In the genomic region with DNA sequence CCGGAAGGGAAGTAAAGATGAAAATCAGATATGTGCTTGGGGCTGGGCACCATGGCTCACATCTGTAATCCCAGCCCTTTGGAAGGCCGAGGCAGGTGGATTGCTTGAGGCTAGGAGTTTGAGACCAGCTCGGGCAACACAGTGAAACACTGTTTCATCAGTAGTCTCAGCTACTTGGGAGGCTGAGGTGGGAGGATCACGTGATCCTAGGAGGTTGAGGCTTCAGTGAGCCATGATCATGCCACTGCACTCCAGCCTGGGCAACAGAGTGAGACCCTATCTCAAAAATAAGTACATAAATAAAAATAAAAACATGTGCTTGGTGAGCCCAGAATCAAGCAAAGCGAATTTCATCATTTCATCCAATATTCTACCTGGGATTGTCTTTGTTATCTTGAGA, we compare ENCODE assay signal across 24 cellular contexts. TPM values are rescaled to one million over a fixed set of nuclear protein-coding genes. Genes with fewer than 3 reads are reported as not detected.
DNase-seq lines count a peak whose midpoint lies in the region; ATAC-seq and TF ChIP-seq lines count a peak whose summit lies in the region.
"Had no signal": no experiment of that assay in that cellular context is flagged by ENCODE, and none has a peak within 500 bp of the region (broad histone marks: within the 10 kb centered on the region; RNA-seq: fewer than 3 reads in every experiment).

No MANE protein-coding gene starts in this region.

- H3K27me3 Mint-ChIP-seq in T-helper 17 cell = no peaks in the 10 kb centered on the region
- H3K27me3 Mint-ChIP-seq: CD4-positive, alpha-beta T cell had no signal

- no peak for TF ChIP-seq CTCF in esophagus muscularis mucosa (IDR thresholded peaks at IDR 0.05)

- no peak overlapping the region for H3K4me3 Mint-ChIP-seq in T-helper 17 cell
- H3K4me3 Mint-ChIP-seq: CD14-positive monocyte; CD4-positive, alpha-beta T cell; CD8-positive, alpha-beta memory T cell; GM23338; H9 had no signal

- TF ChIP-seq POLR2A in esophagus muscularis mucosa (IDR thresholded peaks at IDR 0.05; ENCODE audit: low read depth) = no peak

- TF ChIP-seq EP300 in esophagus muscularis mucosa (IDR thresholded peaks at IDR 0.05) = no peak

- peak; percentile 35 for DNase-seq in OCI-M1 (lab: John Stamatoyannopoulos, UW)
- DNase-seq in T-helper 17 cell = no peak
- DNase-seq in esophagus muscularis mucosa (ENCODE audit: extremely low spot score) = peak; percentile 29
- DNase-seq in posterior cingulate gyrus = no peak
- DNase-seq: 8988T; ACHN; AML-193; BE2C; CD4-positive, alpha-beta T cell; CD8-positive, alpha-beta memory T cell; DMS 273 treated with DMSO at 0.1 percent for 48 hours; DMS79; EL; GDM1; H9 had no signal

- H3K36me3 ChIP-seq in esophagus muscularis mucosa = no peaks in the 10 kb centered on the region
- H3K36me3 ChIP-seq: BE2C; BLaER1 treated with 17β-estradiol and CSF1 and Interleukin-3, amounts not matched to agents 10 nM and 100 nM had no signal

- H3K27ac Mint-ChIP-seq in T-helper 17 cell = peak overlapping the region; percentile 19
- H3K27ac Mint-ChIP-seq: CD14-positive monocyte; CD4-positive, alpha-beta T cell; GM23338 had no signal

- no peak for ATAC-seq in T-helper 17 cell
- ATAC-seq in HG02973 (IDR thresholded peaks at IDR 0.05; ENCODE audit: unreplicated experiment) = no peak
- no peak for ATAC-seq in HG03565 (IDR thresholded peaks at IDR 0.05; ENCODE audit: unreplicated experiment)
- ATAC-seq: A549, GM12878, GM23338, HCT116 had no signal

- H3K9me3 ChIP-seq in T-helper 17 cell (ENCODE audit: control insufficient read depth, low read length, poor library complexity, severe bottlenecking) (no peaks in the 10 kb centered on the region), esophagus muscularis mucosa (no peaks in the 10 kb centered on the region)
- H3K9me3 ChIP-seq: A549; BE2C; BLaER1 treated with 17β-estradiol and CSF1 and Interleukin-3, amounts not matched to agents 10 nM and 100 nM had no signal

- intact Hi-C loops in esophagus muscularis mucosa (cut with DNase I) = no loop called here
- intact Hi-C loops in posterior cingulate gyrus (cut with DNase I) = no loop called here

- H3K4me1 Mint-ChIP-seq in T-helper 17 cell = no peaks in the 10 kb centered on the region
- H3K4me1 Mint-ChIP-seq: CD14-positive monocyte; CD8-positive, alpha-beta memory T cell had no signal

- no peak overlapping the region for H3K4me3 ChIP-seq in esophagus muscularis mucosa
- H3K4me3 ChIP-seq: A549; BLaER1 treated with 17β-estradiol and CSF1 and Interleukin-3, amounts not matched to agents 10 nM and 100 nM; GM12878; GM23338 had no signal

- peaks cover 0 to 12% (median 11%) of the 10 kb centered on the region in 4 donors for H3K4me1 ChIP-seq in esophagus muscularis mucosa
- H3K4me1 ChIP-seq: A549, BE2C had no signal

- WGBS in esophagus muscularis mucosa = 90% methylated on average over 5 of the region's 5 CpGs

- H3K27ac ChIP-seq in esophagus muscularis mucosa (replicated peaks in 1 of 4) = no peak overlapping the region
- H3K27ac ChIP-seq: A549; BLaER1 treated with 17β-estradiol and CSF1 and Interleukin-3, amounts not matched to agents 10 nM and 100 nM had no signal

- no peaks in the 10 kb centered on the region for H3K27me3 ChIP-seq in esophagus muscularis mucosa
- H3K27me3 ChIP-seq: BE2C; BLaER1 treated with 17β-estradiol and CSF1 and Interleukin-3, amounts not matched to agents 10 nM and 100 nM had no signal

- no peaks in the 10 kb centered on the region for H3K36me3 Mint-ChIP-seq in T-helper 17 cell (ENCODE audit: low read depth)
- H3K36me3 Mint-ChIP-seq: CD14-positive monocyte; CD8-positive, alpha-beta memory T cell had no signal

RNA-seq across cellular contexts. Expression of a gene that starts 23.3 kb away (rescaled TPM):
- not detected for total RNA-seq in T-helper 17 cell
- 100 to 1,000 TPM in 3 of 4 donors, 10 to 100 TPM in 1; 82.0 to 172 (median 125) TPM for total RNA-seq in esophagus muscularis mucosa
- total RNA-seq: CD4-positive, alpha-beta T cell; CD8-positive, alpha-beta memory T cell; GM12878; GM23338; H4 had no signal

Comparison
In these comparisons a context has a peak if more than half of its experiments do, and no peak if none do; other contexts are left out.
1. DNase-seq: peak in OCI-M1 (single experiment) and esophagus muscularis mucosa (single experiment); none in T-helper 17 cell (0 of 3) and posterior cingulate gyrus (0 of 10).
2. RNA of a gene that starts 23.3 kb away (total RNA-seq): 82.0 to 172 TPM in esophagus muscularis mucosa; not detected in T-helper 17 cell; every median in the first group is over 10 times any median in the second.